ENCODE assay signal across 21 cellular contexts in the genomic region with DNA sequence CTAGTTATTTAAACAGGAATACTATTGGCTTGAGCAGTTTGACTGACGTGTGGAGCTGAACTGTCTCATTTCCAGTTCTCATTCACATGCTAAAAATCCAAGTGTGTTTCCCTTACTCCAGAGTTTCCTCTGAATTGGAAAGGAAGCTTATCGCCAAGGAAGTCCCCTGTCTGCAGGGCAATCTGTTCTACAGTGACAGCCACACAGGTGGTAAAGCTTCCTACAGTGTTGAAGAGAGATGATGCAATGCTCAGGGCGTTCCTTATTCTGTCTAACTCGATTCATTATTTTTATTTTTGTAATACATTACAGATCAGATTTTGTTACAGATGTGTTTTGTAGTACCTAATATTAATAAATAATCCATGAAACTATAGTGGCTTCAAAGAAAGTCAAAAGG. TPM values are rescaled to one million over a fixed set of nuclear protein-coding genes. Genes with fewer than 3 reads are reported as not detected.
A peak's percentile ranks its signal among the peaks of the same experiment; 100 is the strongest.
DNase-seq lines count a peak whose midpoint lies in the region; ATAC-seq, FAIRE-seq and TF ChIP-seq lines count a peak whose summit lies in the region.
"Had no signal": no experiment of that assay in that cellular context is flagged by ENCODE, and none has a peak within 500 bp of the region (broad histone marks: within the 10 kb centered on the region; RNA-seq: fewer than 3 reads in every experiment).

No MANE protein-coding gene starts in this region.

- H4K5ac ChIP-seq in H1 (ENCODE audit: insufficient read length, low read depth, low read length) (no peak overlapping the region), mesendoderm (ENCODE audit: low read length) (no peak overlapping the region)

- no peak overlapping the region for H2AK5ac ChIP-seq in H1 (ENCODE audit: low read depth, low read length)
- no peak overlapping the region for H2AK5ac ChIP-seq in mesendoderm (ENCODE audit: low read length)

- no peak overlapping the region for H2BK120ac ChIP-seq in H1 (replicated peaks; ENCODE audit: low read depth, low read length)
- no peak overlapping the region for H2BK120ac ChIP-seq in mesendoderm (ENCODE audit: low read depth, low read length)

- POLR2A ChIA-PET in H1 (lab: Charles Lee; ENCODE audit: partially characterized antibody) = interaction anchor here (0.9 kb wide), 1 partner anchor 38 kb away, joined by 3 read pairs; no protein-coding TSS in a partner anchor

- H3K9ac ChIP-seq in HUES48 (ENCODE audit: low read depth, low read length) (no peak overlapping the region), H1 (replicated peaks in 1 of 4; ENCODE audit: extremely low read depth in 1 of 4, low read depth in 3 of 4, low read length in 3 of 4) (no peak overlapping the region), mesendoderm (ENCODE audit: low read length) (no peak overlapping the region)
- H3K9ac ChIP-seq: BLaER1, GM23248 had no signal

- peak; percentile 51 for DNase-seq in G401 (ENCODE audit: low spot score)
- DNase-seq in H1 (ENCODE audit: low read depth in 1 of 2, low spot score in 2 of 2) = no peak
- DNase-seq in mesendoderm = peak; percentile 45
- no peak for DNase-seq in GM12892 (ENCODE audit: insufficient read length)
- DNase-seq in DMS153 (lab: John Stamatoyannopoulos, UW) = no peak
- DNase-seq in T-helper 9 cell = no peak
- DNase-seq: 8988T; CD4-positive, alpha-beta memory T cell; DMS79 treated with DMSO at 0.1 percent for 48 hours; GM23248; H7; KBM-7 had no signal

- ATAC-seq in GM21723 (IDR thresholded peaks at IDR 0.05; ENCODE audit: unreplicated experiment) = no peak
- ATAC-seq: GM12878 had no signal

- H3K9me3 ChIP-seq in HUES48 (ENCODE audit: control insufficient read depth, insufficient read depth, low read length) (no peaks in the 10 kb centered on the region), H1 (ENCODE audit: insufficient read depth in 2 of 2, low read depth in 1 of 2, low read length in 1 of 2) (no peaks in the 10 kb centered on the region)
- H3K9me3 ChIP-seq: BLaER1 had no signal

- H3K27me3 ChIP-seq in HUES48 (ENCODE audit: control insufficient read depth, insufficient read depth, low read length) = no peaks in the 10 kb centered on the region
- no peaks in the 10 kb centered on the region for H3K27me3 ChIP-seq in H1 (replicated peaks in 1 of 4; ENCODE audit: control insufficient read depth in 3 of 4, extremely low read depth in 1 of 4, insufficient read depth in 3 of 4, low read length in 3 of 4)
- H3K27me3 ChIP-seq in mesendoderm (ENCODE audit: insufficient read depth, low read length, poor library complexity) = no peaks in the 10 kb centered on the region
- H3K27me3 ChIP-seq: BLaER1 had no signal

- TF ChIP-seq POLR2A in H1 (IDR thresholded peaks at IDR 0.05; ENCODE audit: control extremely low read depth in 1 of 2, low read depth in 2 of 2, low read length in 2 of 2) (no peak), GM12892 (IDR thresholded peaks at IDR 0.05; ENCODE audit: low read depth, low read length) (no peak)

- H3K18ac ChIP-seq in H1 (ENCODE audit: extremely low read depth, low read length) (no peak overlapping the region), mesendoderm (ENCODE audit: low read length) (no peak overlapping the region)

- H3K14ac ChIP-seq in H1 (ENCODE audit: insufficient read length) = no peak overlapping the region

- H3K79me1 ChIP-seq in H1 (ENCODE audit: low read depth, low read length) = no peaks in the 10 kb centered on the region
- H3K79me1 ChIP-seq in mesendoderm (ENCODE audit: low read length) = no peaks in the 10 kb centered on the region

- H3K23me2 ChIP-seq in H1 (ENCODE audit: low read depth, low read length) = no peaks in the 10 kb centered on the region

- H2BK15ac ChIP-seq in H1 (ENCODE audit: low read length) = no peak overlapping the region
- no peak overlapping the region for H2BK15ac ChIP-seq in mesendoderm (replicated peaks; ENCODE audit: low read depth)

- CTCF ChIA-PET in H1 (lab: Charles Lee; ENCODE audit: partially characterized antibody) = interaction anchor here (1.0 to 1.7 kb wide), 3 partner anchors 9 to 36 kb away, joined by 4 to 5 read pairs (median 4); no protein-coding TSS in a partner anchor

- H3K4me1 ChIP-seq in HUES48 (ENCODE audit: control insufficient read depth, insufficient read depth, low read length) = peaks cover 10% of the 10 kb centered on the region
- H3K4me1 ChIP-seq in H1 (replicated peaks in 1 of 4; ENCODE audit: control insufficient read depth in 3 of 4, insufficient read depth in 4 of 4, low read length in 3 of 4) = no peaks in the 10 kb centered on the region
- peaks cover 3% of the 10 kb centered on the region for H3K4me1 ChIP-seq in mesendoderm (ENCODE audit: control insufficient read depth, low read depth, low read length)

- H3K4ac ChIP-seq in H1 (replicated peaks; ENCODE audit: insufficient read length, low read depth, low read length) (no peak overlapping the region), mesendoderm (ENCODE audit: low read depth, low read length) (no peak overlapping the region)

- peak overlapping the region; percentile 36 for H3K27ac ChIP-seq in HUES48 (ENCODE audit: low read depth, low read length)
- H3K27ac ChIP-seq in H1 (ENCODE audit: low read depth, low read length) = no peak overlapping the region
- no peak overlapping the region for H3K27ac ChIP-seq in mesendoderm (ENCODE audit: low read depth, low read length)
- H3K27ac ChIP-seq: BLaER1, GM23248, HL-60 had no signal

- no peak overlapping the region for H2AFZ ChIP-seq in H1 (ENCODE audit: low read length)
- H2AFZ ChIP-seq: GM23248 had no signal

- WGBS in H1 (ENCODE audit: extremely low coverage in 1 of 2, insufficient coverage in 1 of 2, insufficient read length in 1 of 2, insufficient replicate concordance in 2 of 2, low coverage in 1 of 2, low lambda C conversion rate in 2 of 2, missing lambda C conversion rate in 1 of 2), 2 experiments = 49% methylated on average over 4 of the region's 4 CpGs; no CpG with 5 or more reads in 1 of the 2 experiments
- no CpG with 5 or more reads among the region's 4 CpGs for WGBS in mesendoderm (ENCODE audit: extremely low coverage, insufficient coverage, low lambda C conversion rate)

- no peak overlapping the region for H4K91ac ChIP-seq in H1 (replicated peaks; ENCODE audit: insufficient read length, low read length)

- H3K79me2 ChIP-seq in H1 (ENCODE audit: control insufficient read depth in 1 of 2, insufficient read depth in 2 of 2, low read length in 2 of 2) = no peaks in the 10 kb centered on the region
- H3K79me2 ChIP-seq in mesendoderm (ENCODE audit: control insufficient read depth, insufficient read depth, low read length) = no peaks in the 10 kb centered on the region

- no peaks in the 10 kb centered on the region for H4K20me1 ChIP-seq in H1 (replicated peaks in 1 of 2; ENCODE audit: control insufficient read depth in 1 of 2, insufficient read depth in 2 of 2, low read length in 2 of 2)
- H4K20me1 ChIP-seq: BLaER1 had no signal

- H2BK12ac ChIP-seq in H1 (ENCODE audit: low read depth, low read length) = no peak overlapping the region

- H3K23ac ChIP-seq in H1 (ENCODE audit: insufficient read length) (no peak overlapping the region), mesendoderm (ENCODE audit: low read length) (no peak overlapping the region)

- no peak for TF ChIP-seq CTCF in H1 (IDR thresholded peaks at IDR 0.05; ENCODE audit: control extremely low read depth in 1 of 3, insufficient read depth in 1 of 3, low read depth in 1 of 3, low read length in 3 of 3)

- H2BK20ac ChIP-seq in H1 (ENCODE audit: low read length) = no peak overlapping the region

- TF ChIP-seq RAD21 in H1 (IDR thresholded peaks at IDR 0.05 in 1 of 2, conservative IDR thresholded peaks at IDR 0.05 in 1 of 2; ENCODE audit: low read depth in 2 of 2, low read length in 2 of 2) = no peak

- H3K56ac ChIP-seq in H1 (replicated peaks; ENCODE audit: insufficient read length, low read depth, low read length) (no peak overlapping the region), mesendoderm (ENCODE audit: low read length) (no peak overlapping the region)

- H3K36me3 ChIP-seq in HUES48 (ENCODE audit: control insufficient read depth, insufficient read depth, low read length) = no peaks in the 10 kb centered on the region
- H3K36me3 ChIP-seq in H1 (ENCODE audit: control insufficient read depth in 2 of 4, insufficient read depth in 4 of 4, low read length in 3 of 4) = no peaks in the 10 kb centered on the region
- no peaks in the 10 kb centered on the region for H3K36me3 ChIP-seq in mesendoderm (ENCODE audit: control insufficient read depth, insufficient read depth, low read length)
- H3K36me3 ChIP-seq: BLaER1 had no signal

- FAIRE-seq in H1 (lab: Jason Lieb, UNC) (no peak), GM12892 (lab: Jason Lieb, UNC) (no peak)
- FAIRE-seq: GM12878, GM19239 had no signal

- no peak for TF ChIP-seq EP300 in H1 (IDR thresholded peaks at IDR 0.05; ENCODE audit: borderline replicate concordance in 1 of 2, low read depth in 2 of 2, low read length in 2 of 2)

- in situ Hi-C loops in G401 (cut with HindIII; ENCODE audit: low sequenced_read_pairs) = no loop called here

- H2BK5ac ChIP-seq in H1 (ENCODE audit: low read depth, low read length) (no peak overlapping the region), mesendoderm (ENCODE audit: low read length) (no peak overlapping the region)

- no peak overlapping the region for H4K8ac ChIP-seq in H1 (ENCODE audit: extremely low read depth, insufficient read depth, low read length)
- no peak overlapping the region for H4K8ac ChIP-seq in mesendoderm (ENCODE audit: low read depth, low read length)

- H3K4me2 ChIP-seq in H1 (ENCODE audit: insufficient read depth in 1 of 2, low read depth in 2 of 2, low read length in 2 of 2) (no peak overlapping the region), mesendoderm (ENCODE audit: low read length) (no peak overlapping the region)
- H3K4me2 ChIP-seq: BLaER1 had no signal

- H3K4me3 ChIP-seq in HUES48 (ENCODE audit: low read depth, low read length) (no peak overlapping the region), H1 (ENCODE audit: extremely low read depth in 1 of 4, insufficient read depth in 2 of 4, low read depth in 3 of 4, low read length in 4 of 4) (no peak overlapping the region), mesendoderm (ENCODE audit: low read length) (no peak overlapping the region)
- H3K4me3 ChIP-seq: BLaER1, GM12878, GM23248 had no signal

TF ChIP-seq in H1, 55 proteins besides CTCF, POLR2A, EP300 and RAD21 (continues in another document):
- 0 out of 2 replicates have a peak, but pooled peaks have one; percentile 43 for TF ChIP-seq JUND (IDR thresholded peaks at IDR 0.05; ENCODE audit: low read length)

RNA-seq across cellular contexts. Expression of gene ADAMTS5, which starts 41.3 kb away (rescaled TPM):
- not detected in 2 replicates for total RNA-seq in G401 (2014; rRNA removed; shearing (Covaris generic))
- 0.82 and 1.1 TPM in 2 replicates for total RNA-seq in H1 (2021; fragmentation: NEBNext Ultra II Directional; extraction: Animal tissue kit (Norgen Biotek cat#: 25700))
- polyA plus RNA-seq in H1 (2011; rRNA removed) = 0.14 and 0.20 TPM in 2 replicates
- 0.23 TPM for polyA plus RNA-seq in H1 (2011; cell fraction: cytosol; rRNA removed)
- polyA plus RNA-seq in H1 (2011; cell fraction: nucleus; rRNA removed) = 0.30 TPM
- polyA plus RNA-seq in H1 (2012, experiment 1 of 2) = 0.14 to 0.31 TPM (median 0.20 TPM) in 4 replicates
- 0.05 TPM for polyA plus RNA-seq in H1 (2012, experiment 2 of 2)
- 0.73 TPM for polyA plus RNA-seq in H1 (2013, experiment 1 of 2)
- polyA plus RNA-seq in H1 (2013, experiment 2 of 2) = 0.88 TPM
- polyA minus RNA-seq in H1 (2011; rRNA and poly(A)+ RNA removed) = 0.38 and 0.76 TPM in 2 replicates
- 0.44 TPM for polyA minus RNA-seq in H1 (2011; cell fraction: cytosol; rRNA and poly(A)+ RNA removed)
- polyA minus RNA-seq in H1 (2011; cell fraction: nucleus; rRNA and poly(A)+ RNA removed) = 1.2 TPM
- 2.4 TPM for polyA plus RNA-seq in mesendoderm (2013, experiment 1 of 2)
- polyA plus RNA-seq in mesendoderm (2013, experiment 2 of 2) = 2.4 TPM
- polyA plus RNA-seq in GM12892 (2012; ENCODE audit: missing spikeins) = not detected
- total RNA-seq: A673; CD4-positive, alpha-beta memory T cell; GM12878; HT1080 had no signal
- polyA plus RNA-seq: CD4-positive, alpha-beta memory T cell; GM12878; IgD-negative memory B cell had no signal

Comparison
In these comparisons a context has a peak if more than half of its experiments do, and no peak if none do; other contexts are left out.
1. DNase-seq: peak in G401 (single experiment) and mesendoderm (single experiment); none in H1 (0 of 2), GM12892 (single experiment), DMS153 (single experiment) and T-helper 9 cell (single experiment).